Comparison of ENCODE assay signal across 12 cellular contexts in the genomic region with DNA sequence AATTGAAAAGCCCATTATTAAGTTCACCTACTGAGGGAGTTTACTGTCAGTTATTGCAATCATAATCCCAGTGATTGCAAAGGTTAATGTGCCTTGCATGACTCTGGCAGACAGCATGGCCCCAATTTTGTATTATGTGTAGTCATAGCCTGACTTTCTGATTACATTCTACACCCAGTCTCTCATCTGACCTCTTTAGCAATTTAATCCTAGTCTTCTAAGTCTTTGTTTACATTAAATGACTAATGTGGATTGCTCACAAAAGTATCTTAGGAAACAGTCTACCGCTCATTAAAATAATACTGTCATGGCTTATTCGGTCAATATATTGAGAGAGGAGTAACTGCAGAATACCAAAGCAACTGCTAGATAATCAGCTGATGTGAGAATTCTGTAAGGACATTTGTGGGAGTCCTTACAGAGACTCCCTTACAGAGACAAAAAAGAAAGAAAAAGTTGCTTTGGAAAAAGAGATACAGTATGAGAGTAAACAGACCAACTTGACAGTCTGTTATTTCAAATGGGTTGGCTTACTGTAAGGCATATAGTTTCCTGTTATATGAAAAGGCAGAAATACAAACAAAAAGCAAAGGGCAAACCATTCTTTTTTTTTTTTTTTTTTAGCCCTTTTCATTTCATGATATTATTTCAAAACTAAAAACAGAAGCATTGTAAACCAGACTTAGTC. TPM values are rescaled to one million over a fixed set of nuclear protein-coding genes. Genes with fewer than 3 reads are reported as not detected.
DNase-seq lines count a peak whose midpoint lies in the region; ATAC-seq, FAIRE-seq and TF ChIP-seq lines count a peak whose summit lies in the region.
"Had no signal": no experiment of that assay in that cellular context is flagged by ENCODE, and none has a peak within 500 bp of the region (broad histone marks: within the 10 kb centered on the region; RNA-seq: fewer than 3 reads in every experiment).

No MANE protein-coding gene starts in this region.

- no peaks in the 10 kb centered on the region for H3K9me3 Mint-ChIP-seq in GM23338

- intact Hi-C loops in gastrocnemius medialis (cut with DNase I; ENCODE audit: low total_unique reads): loop anchor here (5.0 kb wide), 1 partner anchor 37 kb away; no protein-coding TSS in a partner anchor

- DNase-seq in AG04449 (ENCODE audit: low read depth, low spot score): peak; percentile 55
- no peak for DNase-seq in GM23338 (ENCODE audit: low spot score)
- peak; percentile 38 for DNase-seq in hepatic stellate cell (ENCODE audit: low spot score)
- DNase-seq in HuH-7.5 (ENCODE audit: low spot score): no peak
- DNase-seq in gastrocnemius medialis: no peak
- no peak for DNase-seq in amygdala (lab: John Stamatoyannopoulos, UW)
- no peak for DNase-seq in stimulated activated naive CD4-positive, alpha-beta T cell treated with Interleukin-2 at 50 U/mL for 16 hours (lab: John Stamatoyannopoulos, UW)
- DNase-seq: NCI-H2029 treated with DMSO at 0.1 percent for 48 hours had no signal

- no peaks in the 10 kb centered on the region for H3K9me3 ChIP-seq in gastrocnemius medialis
- H3K9me3 ChIP-seq: ascending aorta, tibial nerve had no signal

- peaks cover 22% of the 10 kb centered on the region for H3K4me1 ChIP-seq in GM23338 (ENCODE audit: insufficient read depth)
- H3K4me1 ChIP-seq in gastrocnemius medialis: peaks cover 0 to 3% of the 10 kb centered on the region in 2 donors
- H3K4me1 ChIP-seq: ascending aorta had no signal

- H3K27me3 Mint-ChIP-seq in GM23338 (ENCODE audit: insufficient read depth, low read depth, poor library complexity): peaks cover 2% of the 10 kb centered on the region

- ATAC-seq in GM23338: no peak
- ATAC-seq in gastrocnemius medialis: no peak

- TF ChIP-seq CTCF in AG04449 (IDR thresholded peaks at IDR 0.05; ENCODE audit: insufficient read depth, low read length, missing control alignments) (no peak), GM23338 (conservative IDR thresholded peaks at IDR 0.05; ENCODE audit: low read depth in 2 of 2) (no peak), gastrocnemius medialis (IDR thresholded peaks at IDR 0.05 in 4 of 5, conservative IDR thresholded peaks at IDR 0.05 in 1 of 5) (no peak)

- FAIRE-seq in TTC549 (lab: Jason Lieb, UNC): peak; percentile 49

- H3K4me3 Mint-ChIP-seq in GM23338: no peak overlapping the region

- H2AFZ ChIP-seq in GM23338: no peak overlapping the region

- H3K36me3 Mint-ChIP-seq in GM23338 (ENCODE audit: low read depth): peaks cover 20% of the 10 kb centered on the region

- H3K36me3 ChIP-seq in GM23338 (ENCODE audit: insufficient read depth) (peaks cover 7% of the 10 kb centered on the region; the same call in 1 of the 2 replicates), gastrocnemius medialis (peaks cover 0 to 36% of the 10 kb centered on the region in 2 donors)

- no peaks in the 10 kb centered on the region for H3F3A ChIP-seq in GM23338 (replicated peaks; ENCODE audit: low read depth)

- H3K4me3 ChIP-seq in AG04449 (ENCODE audit: low read depth, low read length): no peak overlapping the region
- H3K4me3 ChIP-seq in GM23338: no peak overlapping the region
- no peak overlapping the region for H3K4me3 ChIP-seq in gastrocnemius medialis
- H3K4me3 ChIP-seq: ascending aorta, tibial nerve had no signal

- CTCF ChIA-PET in AG04449 (lab: Yijun Ruan, JAX): interaction anchor here (1.0 kb wide), 1 partner anchor 12 kb away, joined by 3 read pairs; no protein-coding TSS in a partner anchor

- in situ Hi-C loops in gastrocnemius medialis (cut with MboI; ENCODE audit: low sequenced_read_pairs in 4 of 4): no loop called here

- 0 out of 2 replicates have a peak overlapping the region, but pooled peaks have one; percentile 9 for H3K4me2 ChIP-seq in GM23338

- TF ChIP-seq POLR2A in gastrocnemius medialis (IDR thresholded peaks at IDR 0.05): no peak

- H3K27me3 ChIP-seq in GM23338 (ENCODE audit: insufficient read depth): no peaks in the 10 kb centered on the region
- H3K27me3 ChIP-seq in gastrocnemius medialis: no peaks in the 10 kb centered on the region
- H3K27me3 ChIP-seq: ascending aorta, tibial nerve had no signal

- H3K79me2 ChIP-seq in GM23338 (replicated peaks; ENCODE audit: insufficient read depth): peaks cover 31% of the 10 kb centered on the region

- no peaks in the 10 kb centered on the region for H3K9me2 ChIP-seq in GM23338 (ENCODE audit: insufficient read depth)

- peaks cover 14% of the 10 kb centered on the region for H3K4me1 Mint-ChIP-seq in GM23338

- no peaks in the 10 kb centered on the region; the same call in none of the 2 replicates for H4K20me1 ChIP-seq in GM23338 (replicated peaks; ENCODE audit: insufficient read depth)

- POLR2A ChIA-PET in AG04449 (lab: Yijun Ruan, JAX): no interaction called here

- H3K27ac Mint-ChIP-seq in GM23338: no peak overlapping the region

- H3K27ac ChIP-seq in GM23338 (ENCODE audit: low read depth) (no peak overlapping the region), gastrocnemius medialis (no peak overlapping the region)
- H3K27ac ChIP-seq: ascending aorta, tibial nerve, VCaP had no signal

TF ChIP-seq in GM23338, 12 proteins besides CTCF, POLR2A, EP300 and RAD21:
- TF ChIP-seq, protein P1, sequence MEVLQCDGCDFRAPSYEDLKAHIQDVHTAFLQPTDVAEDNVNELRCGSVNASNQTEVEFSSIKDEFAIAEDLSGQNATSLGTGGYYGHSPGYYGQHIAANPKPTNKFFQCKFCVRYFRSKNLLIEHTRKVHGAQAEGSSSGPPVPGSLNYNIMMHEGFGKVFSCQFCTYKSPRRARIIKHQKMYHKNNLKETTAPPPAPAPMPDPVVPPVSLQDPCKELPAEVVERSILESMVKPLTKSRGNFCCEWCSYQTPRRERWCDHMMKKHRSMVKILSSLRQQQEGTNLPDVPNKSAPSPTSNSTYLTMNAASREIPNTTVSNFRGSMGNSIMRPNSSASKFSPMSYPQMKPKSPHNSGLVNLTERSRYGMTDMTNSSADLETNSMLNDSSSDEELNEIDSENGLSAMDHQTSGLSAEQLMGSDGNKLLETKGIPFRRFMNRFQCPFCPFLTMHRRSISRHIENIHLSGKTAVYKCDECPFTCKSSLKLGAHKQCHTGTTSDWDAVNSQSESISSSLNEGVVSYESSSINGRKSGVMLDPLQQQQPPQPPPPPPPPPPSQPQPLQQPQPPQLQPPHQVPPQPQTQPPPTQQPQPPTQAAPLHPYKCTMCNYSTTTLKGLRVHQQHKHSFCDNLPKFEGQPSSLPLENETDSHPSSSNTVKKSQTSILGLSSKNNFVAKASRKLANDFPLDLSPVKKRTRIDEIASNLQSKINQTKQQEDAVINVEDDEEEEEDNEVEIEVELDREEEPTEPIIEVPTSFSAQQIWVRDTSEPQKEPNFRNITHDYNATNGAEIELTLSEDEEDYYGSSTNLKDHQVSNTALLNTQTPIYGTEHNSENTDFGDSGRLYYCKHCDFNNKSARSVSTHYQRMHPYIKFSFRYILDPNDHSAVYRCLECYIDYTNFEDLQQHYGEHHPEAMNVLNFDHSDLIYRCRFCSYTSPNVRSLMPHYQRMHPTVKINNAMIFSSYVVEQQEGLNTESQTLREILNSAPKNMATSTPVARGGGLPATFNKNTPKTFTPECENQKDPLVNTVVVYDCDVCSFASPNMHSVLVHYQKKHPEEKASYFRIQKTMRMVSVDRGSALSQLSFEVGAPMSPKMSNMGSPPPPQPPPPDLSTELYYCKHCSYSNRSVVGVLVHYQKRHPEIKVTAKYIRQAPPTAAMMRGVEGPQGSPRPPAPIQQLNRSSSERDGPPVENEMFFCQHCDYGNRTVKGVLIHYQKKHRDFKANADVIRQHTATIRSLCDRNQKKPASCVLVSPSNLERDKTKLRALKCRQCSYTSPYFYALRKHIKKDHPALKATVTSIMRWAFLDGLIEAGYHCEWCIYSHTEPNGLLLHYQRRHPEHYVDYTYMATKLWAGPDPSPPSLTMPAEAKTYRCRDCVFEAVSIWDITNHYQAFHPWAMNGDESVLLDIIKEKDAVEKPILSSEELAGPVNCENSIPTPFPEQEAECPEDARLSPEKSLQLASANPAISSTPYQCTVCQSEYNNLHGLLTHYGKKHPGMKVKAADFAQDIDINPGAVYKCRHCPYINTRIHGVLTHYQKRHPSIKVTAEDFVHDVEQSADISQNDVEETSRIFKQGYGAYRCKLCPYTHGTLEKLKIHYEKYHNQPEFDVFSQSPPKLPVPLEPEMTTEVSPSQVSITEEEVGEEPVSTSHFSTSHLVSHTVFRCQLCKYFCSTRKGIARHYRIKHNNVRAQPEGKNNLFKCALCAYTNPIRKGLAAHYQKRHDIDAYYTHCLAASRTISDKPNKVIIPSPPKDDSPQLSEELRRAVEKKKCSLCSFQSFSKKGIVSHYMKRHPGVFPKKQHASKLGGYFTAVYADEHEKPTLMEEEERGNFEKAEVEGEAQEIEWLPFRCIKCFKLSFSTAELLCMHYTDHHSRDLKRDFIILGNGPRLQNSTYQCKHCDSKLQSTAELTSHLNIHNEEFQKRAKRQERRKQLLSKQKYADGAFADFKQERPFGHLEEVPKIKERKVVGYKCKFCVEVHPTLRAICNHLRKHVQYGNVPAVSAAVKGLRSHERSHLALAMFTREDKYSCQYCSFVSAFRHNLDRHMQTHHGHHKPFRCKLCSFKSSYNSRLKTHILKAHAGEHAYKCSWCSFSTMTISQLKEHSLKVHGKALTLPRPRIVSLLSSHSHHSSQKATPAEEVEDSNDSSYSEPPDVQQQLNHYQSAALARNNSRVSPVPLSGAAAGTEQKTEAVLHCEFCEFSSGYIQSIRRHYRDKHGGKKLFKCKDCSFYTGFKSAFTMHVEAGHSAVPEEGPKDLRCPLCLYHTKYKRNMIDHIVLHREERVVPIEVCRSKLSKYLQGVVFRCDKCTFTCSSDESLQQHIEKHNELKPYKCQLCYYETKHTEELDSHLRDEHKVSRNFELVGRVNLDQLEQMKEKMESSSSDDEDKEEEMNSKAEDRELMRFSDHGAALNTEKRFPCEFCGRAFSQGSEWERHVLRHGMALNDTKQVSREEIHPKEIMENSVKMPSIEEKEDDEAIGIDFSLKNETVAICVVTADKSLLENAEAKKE (CRISPR knock-in tag; IDR thresholded peaks at IDR 0.05): no peak

RNA-seq across cellular contexts. Expression of gene SMG7, which starts 42.8 kb away (rescaled TPM):
- total RNA-seq in GM23338 (2014; rRNA removed; shearing (Covaris generic)): 79.4 and 96.4 TPM in 2 replicates
- polyA plus RNA-seq in GM23338 (2016; fragmentation: Nextera tagmentation; extraction: Ambion mirVana): 33.0 and 33.2 TPM in 2 replicates
- 10 to 100 TPM; 19.2 to 28.7 (median 26.1) TPM for total RNA-seq in gastrocnemius medialis

Comparison
In these comparisons a context has a peak if more than half of its experiments do, and no peak if none do; other contexts are left out.
1. DNase-seq: peak in AG04449 (single experiment) and hepatic stellate cell (single experiment); none in GM23338 (single experiment), HuH-7.5 (single experiment), gastrocnemius medialis (0 of 2), amygdala (0 of 56) and stimulated activated naive CD4-positive, alpha-beta T cell treated with Interleukin-2 at 50 U/mL for 16 hours (single experiment).